ENCODE assay signal across 11 cellular contexts in the genomic region with DNA sequence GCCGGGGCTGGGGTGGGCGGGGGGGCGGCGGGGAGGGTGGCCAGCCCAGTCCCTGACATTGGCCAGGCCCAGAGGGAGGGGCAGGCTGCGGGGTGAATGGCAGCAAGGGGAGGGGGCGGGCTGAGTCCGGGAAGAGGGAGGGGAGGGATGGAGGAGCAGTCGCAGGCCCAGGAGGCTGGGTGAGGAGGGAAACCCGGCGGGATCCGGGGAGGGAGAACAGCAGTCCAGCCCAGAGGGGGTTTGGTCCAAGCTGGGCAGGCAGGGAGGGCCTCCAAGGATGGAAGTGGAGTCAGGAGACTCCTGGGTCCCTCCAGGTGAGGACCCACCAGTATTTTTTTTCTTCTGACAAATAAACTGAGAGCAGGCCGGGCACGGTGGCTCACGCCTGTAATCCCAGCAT. TPM values are rescaled to one million over a fixed set of nuclear protein-coding genes. Genes with fewer than 3 reads are reported as not detected.
A peak's percentile ranks its signal among the peaks of the same experiment; 100 is the strongest.
DNase-seq lines count a peak whose midpoint lies in the region; ATAC-seq and TF ChIP-seq lines count a peak whose summit lies in the region.
"Had no signal": no experiment of that assay in that cellular context is flagged by ENCODE, and none has a peak within 500 bp of the region (broad histone marks: within the 10 kb centered on the region; RNA-seq: fewer than 3 reads in every experiment).

No MANE protein-coding gene starts in this region.

- no peak overlapping the region for H3K27ac Mint-ChIP-seq in stimulated activated effector memory CD8-positive, alpha-beta T cell treated with anti-CD3 and anti-CD28 coated beads, Interleukin-12 subunit alpha, Interleukin-12 subunit beta, amount 100 ng/mL, for 72 hours
- H3K27ac Mint-ChIP-seq in activated CD4-positive, alpha-beta T cell treated with anti-CD3 and anti-CD28 coated beads, Interleukin-2, amount 10 ng/mL, durations not matched to agents 7 days and 5 days = no peak overlapping the region

- CTCF ChIA-PET in activated CD4-positive, alpha-beta T cell treated with anti-CD3 and anti-CD28 coated beads, Interleukin-2, amount 10 ng/mL, durations not matched to agents 7 days and 5 days (lab: Charles Lee) = interaction anchor here (0.5 to 1.4 kb wide), 2 partner anchors 9 to 124 kb away, joined by 3 read pairs; no protein-coding TSS in a partner anchor

- no peak for ATAC-seq in stimulated activated effector memory CD8-positive, alpha-beta T cell treated with anti-CD3 and anti-CD28 coated beads, Interleukin-12 subunit alpha, Interleukin-12 subunit beta, amount 100 ng/mL, for 72 hours
- ATAC-seq in GM18519 (IDR thresholded peaks at IDR 0.05; ENCODE audit: low FRiP score, unreplicated experiment) = no peak

- POLR2A ChIA-PET in activated CD4-positive, alpha-beta T cell treated with anti-CD3 and anti-CD28 coated beads, Interleukin-2, amount 10 ng/mL, durations not matched to agents 7 days and 5 days (lab: Charles Lee) = no interaction called here

- DNase-seq in DMS79 treated with DMSO at 0.1 percent for 48 hours (lab: John Stamatoyannopoulos, UW) (peak; percentile 9), DMS79 (lab: John Stamatoyannopoulos, UW) (no peak), NCI-H510A (lab: John Stamatoyannopoulos, UW) (peak; percentile 39), left ventricle myocardium inferior (no peak), NCI-H187 (lab: John Stamatoyannopoulos, UW) (no peak)
- no peak for DNase-seq in stimulated activated effector memory CD8-positive, alpha-beta T cell treated with anti-CD3 and anti-CD28 coated beads, Interleukin-12 subunit alpha, Interleukin-12 subunit beta, amount 100 ng/mL, for 72 hours (ENCODE audit: low spot score in 2 of 2)
- DNase-seq in activated CD4-positive, alpha-beta T cell treated with anti-CD3 and anti-CD28 coated beads, Interleukin-2, amount 10 ng/mL, durations not matched to agents 7 days and 5 days = no peak
- DNase-seq: activated CD4-positive, CD25-positive, alpha-beta regulatory T cell had no signal

- H3K36me3 Mint-ChIP-seq in stimulated activated effector memory CD8-positive, alpha-beta T cell treated with anti-CD3 and anti-CD28 coated beads, Interleukin-12 subunit alpha, Interleukin-12 subunit beta, amount 100 ng/mL, for 72 hours = no peaks in the 10 kb centered on the region
- no peaks in the 10 kb centered on the region for H3K36me3 Mint-ChIP-seq in activated CD4-positive, alpha-beta T cell treated with anti-CD3 and anti-CD28 coated beads, Interleukin-2, amount 10 ng/mL, durations not matched to agents 7 days and 5 days (ENCODE audit: low read depth)

- H3K4me1 ChIP-seq in left ventricle myocardium inferior = peaks cover 11% of the 10 kb centered on the region

- peaks cover 26% of the 10 kb centered on the region for H3K4me1 Mint-ChIP-seq in stimulated activated effector memory CD8-positive, alpha-beta T cell treated with anti-CD3 and anti-CD28 coated beads, Interleukin-12 subunit alpha, Interleukin-12 subunit beta, amount 100 ng/mL, for 72 hours
- H3K4me1 Mint-ChIP-seq in activated CD4-positive, alpha-beta T cell treated with anti-CD3 and anti-CD28 coated beads, Interleukin-2, amount 10 ng/mL, durations not matched to agents 7 days and 5 days = peaks cover 7% of the 10 kb centered on the region

- peaks cover 100% of the 10 kb centered on the region for H3K27me3 ChIP-seq in left ventricle myocardium inferior (ENCODE audit: low read depth)

- H3K36me3 ChIP-seq in left ventricle myocardium inferior = no peaks in the 10 kb centered on the region

- H3K27ac ChIP-seq in left ventricle myocardium inferior (replicated peaks) = no peak overlapping the region

- peak overlapping the region; percentile 38 for H3K4me3 Mint-ChIP-seq in stimulated activated effector memory CD8-positive, alpha-beta T cell treated with anti-CD3 and anti-CD28 coated beads, Interleukin-12 subunit alpha, Interleukin-12 subunit beta, amount 100 ng/mL, for 72 hours
- H3K4me3 Mint-ChIP-seq in activated CD4-positive, alpha-beta T cell treated with anti-CD3 and anti-CD28 coated beads, Interleukin-2, amount 10 ng/mL, durations not matched to agents 7 days and 5 days = no peak overlapping the region

- no peaks in the 10 kb centered on the region for H3K9me3 ChIP-seq in left ventricle myocardium inferior (replicated peaks)

- TF ChIP-seq CTCF in left ventricle myocardium inferior (IDR thresholded peaks at IDR 0.05; ENCODE audit: borderline replicate concordance) = no peak

- H3K4me3 ChIP-seq in left ventricle myocardium inferior = peak overlapping the region; percentile 49

- H3K27me3 Mint-ChIP-seq in activated CD4-positive, alpha-beta T cell treated with anti-CD3 and anti-CD28 coated beads, Interleukin-2, amount 10 ng/mL, durations not matched to agents 7 days and 5 days = peaks cover 30% of the 10 kb centered on the region

- no peaks in the 10 kb centered on the region for H3K9me3 Mint-ChIP-seq in stimulated activated effector memory CD8-positive, alpha-beta T cell treated with anti-CD3 and anti-CD28 coated beads, Interleukin-12 subunit alpha, Interleukin-12 subunit beta, amount 100 ng/mL, for 72 hours
- no peaks in the 10 kb centered on the region for H3K9me3 Mint-ChIP-seq in activated CD4-positive, alpha-beta T cell treated with anti-CD3 and anti-CD28 coated beads, Interleukin-2, amount 10 ng/mL, durations not matched to agents 7 days and 5 days

- intact Hi-C loops in left ventricle myocardium inferior (cut with micrococcal nuclease) = no loop called here

RNA-seq across cellular contexts. Expression of gene GRID2IP, which starts 14.4 kb away (rescaled TPM):
- total RNA-seq in left ventricle myocardium inferior = not detected
- total RNA-seq in activated CD4-positive, alpha-beta T cell treated with anti-CD3 and anti-CD28 coated beads, Interleukin-2, amount 10 ng/mL, durations not matched to agents 7 days and 5 days = under 1 TPM in 1 of 2 experiments, not detected in 1; 0.07 TPM
- total RNA-seq: A673, fibroblast of villous mesenchyme had no signal

RNA-seq across cellular contexts. Expression of gene ZDHHC4, which starts 40.4 kb away (rescaled TPM):
- 36.7 TPM for total RNA-seq in left ventricle myocardium inferior
- total RNA-seq in activated CD4-positive, alpha-beta T cell treated with anti-CD3 and anti-CD28 coated beads, Interleukin-2, amount 10 ng/mL, durations not matched to agents 7 days and 5 days = 10 to 100 TPM; 29.9 to 35.3 TPM

RNA-seq across cellular contexts. Expression of gene INTS15, which starts 52.9 kb away (rescaled TPM):
- total RNA-seq in left ventricle myocardium inferior = 14.4 TPM
- total RNA-seq in activated CD4-positive, alpha-beta T cell treated with anti-CD3 and anti-CD28 coated beads, Interleukin-2, amount 10 ng/mL, durations not matched to agents 7 days and 5 days = 10 to 100 TPM; 40.4 to 48.3 TPM

RNA-seq across cellular contexts. Expression of gene KDELR2, which starts 52.9 kb away (rescaled TPM):
- total RNA-seq in left ventricle myocardium inferior = 49.5 TPM
- 10 to 100 TPM; 61.1 to 63.5 TPM for total RNA-seq in activated CD4-positive, alpha-beta T cell treated with anti-CD3 and anti-CD28 coated beads, Interleukin-2, amount 10 ng/mL, durations not matched to agents 7 days and 5 days

Comparison
In these comparisons a context has a peak if more than half of its experiments do, and no peak if none do; other contexts are left out.
1. DNase-seq: peak in DMS79 treated with DMSO at 0.1 percent for 48 hours (single experiment) and NCI-H510A (single experiment); none in DMS79 (single experiment), left ventricle myocardium inferior (single experiment), stimulated activated effector memory CD8-positive, alpha-beta T cell treated with anti-CD3 and anti-CD28 coated beads, Interleukin-12 subunit alpha, Interleukin-12 subunit beta, amount 100 ng/mL, for 72 hours (0 of 2), activated CD4-positive, alpha-beta T cell treated with anti-CD3 and anti-CD28 coated beads, Interleukin-2, amount 10 ng/mL, durations not matched to agents 7 days and 5 days (single experiment) and NCI-H187 (0 of 2).